1 cellular context compared by ENCODE assay signal in the genomic region with DNA sequence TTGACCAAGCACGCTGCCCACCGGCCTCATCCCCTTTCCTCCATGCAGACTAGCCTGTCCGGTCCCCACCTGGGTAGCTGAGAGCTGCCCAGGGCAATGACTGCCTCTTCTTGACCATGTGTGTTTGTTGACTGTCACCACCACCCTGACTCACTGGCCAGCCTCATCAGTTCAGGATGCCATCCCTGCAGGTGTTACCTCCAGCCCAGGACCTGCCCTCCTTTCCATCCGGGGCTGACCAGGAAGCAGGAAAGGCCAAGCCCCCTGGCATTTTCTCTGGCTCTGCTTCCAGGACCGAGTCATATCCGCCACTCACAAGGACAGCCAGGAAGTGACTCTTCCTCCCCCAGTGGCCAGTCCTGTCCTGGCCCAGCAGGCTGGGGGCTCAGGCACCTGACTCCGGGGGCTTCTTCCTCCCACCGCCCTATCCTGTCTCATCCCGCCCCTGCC.
TF ChIP-seq lines count a peak whose summit lies in the region.

No MANE protein-coding gene starts in this region.

TF ChIP-seq in K562, 482 proteins besides CTCF, POLR2A, EP300 and RAD21 (continued from another document):
- TF ChIP-seq, protein P1, sequence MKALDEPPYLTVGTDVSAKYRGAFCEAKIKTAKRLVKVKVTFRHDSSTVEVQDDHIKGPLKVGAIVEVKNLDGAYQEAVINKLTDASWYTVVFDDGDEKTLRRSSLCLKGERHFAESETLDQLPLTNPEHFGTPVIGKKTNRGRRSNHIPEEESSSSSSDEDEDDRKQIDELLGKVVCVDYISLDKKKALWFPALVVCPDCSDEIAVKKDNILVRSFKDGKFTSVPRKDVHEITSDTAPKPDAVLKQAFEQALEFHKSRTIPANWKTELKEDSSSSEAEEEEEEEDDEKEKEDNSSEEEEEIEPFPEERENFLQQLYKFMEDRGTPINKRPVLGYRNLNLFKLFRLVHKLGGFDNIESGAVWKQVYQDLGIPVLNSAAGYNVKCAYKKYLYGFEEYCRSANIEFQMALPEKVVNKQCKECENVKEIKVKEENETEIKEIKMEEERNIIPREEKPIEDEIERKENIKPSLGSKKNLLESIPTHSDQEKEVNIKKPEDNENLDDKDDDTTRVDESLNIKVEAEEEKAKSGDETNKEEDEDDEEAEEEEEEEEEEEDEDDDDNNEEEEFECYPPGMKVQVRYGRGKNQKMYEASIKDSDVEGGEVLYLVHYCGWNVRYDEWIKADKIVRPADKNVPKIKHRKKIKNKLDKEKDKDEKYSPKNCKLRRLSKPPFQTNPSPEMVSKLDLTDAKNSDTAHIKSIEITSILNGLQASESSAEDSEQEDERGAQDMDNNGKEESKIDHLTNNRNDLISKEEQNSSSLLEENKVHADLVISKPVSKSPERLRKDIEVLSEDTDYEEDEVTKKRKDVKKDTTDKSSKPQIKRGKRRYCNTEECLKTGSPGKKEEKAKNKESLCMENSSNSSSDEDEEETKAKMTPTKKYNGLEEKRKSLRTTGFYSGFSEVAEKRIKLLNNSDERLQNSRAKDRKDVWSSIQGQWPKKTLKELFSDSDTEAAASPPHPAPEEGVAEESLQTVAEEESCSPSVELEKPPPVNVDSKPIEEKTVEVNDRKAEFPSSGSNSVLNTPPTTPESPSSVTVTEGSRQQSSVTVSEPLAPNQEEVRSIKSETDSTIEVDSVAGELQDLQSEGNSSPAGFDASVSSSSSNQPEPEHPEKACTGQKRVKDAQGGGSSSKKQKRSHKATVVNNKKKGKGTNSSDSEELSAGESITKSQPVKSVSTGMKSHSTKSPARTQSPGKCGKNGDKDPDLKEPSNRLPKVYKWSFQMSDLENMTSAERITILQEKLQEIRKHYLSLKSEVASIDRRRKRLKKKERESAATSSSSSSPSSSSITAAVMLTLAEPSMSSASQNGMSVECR (CRISPR knock-in tag; IDR thresholded peaks at IDR 0.05): no peak
- TF ChIP-seq, protein P2, sequence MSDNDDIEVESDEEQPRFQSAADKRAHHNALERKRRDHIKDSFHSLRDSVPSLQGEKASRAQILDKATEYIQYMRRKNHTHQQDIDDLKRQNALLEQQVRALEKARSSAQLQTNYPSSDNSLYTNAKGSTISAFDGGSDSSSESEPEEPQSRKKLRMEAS (CRISPR knock-in tag; IDR thresholded peaks at IDR 0.05): no peak
- TF ChIP-seq RBM22 (IDR thresholded peaks at IDR 0.05; ENCODE audit: low read depth, low read length, poor library complexity, severe bottlenecking) (no peak), ZNF146 (CRISPR knock-in tag; IDR thresholded peaks at IDR 0.05; ENCODE audit: unreplicated experiment) (no peak), ZNF232 (CRISPR knock-in tag; IDR thresholded peaks at IDR 0.05) (0 out of 2 replicates have a peak, but pooled peaks have one; percentile 5), RB1 (IDR thresholded peaks at IDR 0.05; ENCODE audit: low read depth) (no peak)
